In genomic region chr19:18123819-18124218, GRCh38 we compare ENCODE assay signal across 17 cellular contexts. TPM values are rescaled to one million over a fixed set of nuclear protein-coding genes. Genes with fewer than 3 reads are reported as not detected.
"Had no signal": no experiment of that assay in that cellular context is flagged by ENCODE, and none has a peak within 500 bp of the region (broad histone marks: within the 10 kb centered on the region; RNA-seq: fewer than 3 reads in every experiment).

No MANE protein-coding gene starts in this region.

- H3K27me3 ChIP-seq: adrenal gland, cardiac muscle cell, colonic mucosa, foreskin keratinocyte, suprapubic skin had no signal

- H3K27me3 Mint-ChIP-seq: activated CD4-positive, alpha-beta T cell treated with anti-CD3 and anti-CD28 coated beads, Interleukin-2, amount 10 ng/mL, durations not matched to agents 7 days and 5 days; type B pancreatic cell had no signal

- H3K4me3 Mint-ChIP-seq: activated CD4-positive, alpha-beta T cell treated with anti-CD3 and anti-CD28 coated beads, Interleukin-2, amount 10 ng/mL, durations not matched to agents 7 days and 5 days; natural killer cell; type B pancreatic cell had no signal

- H3K27ac ChIP-seq: cardiac muscle cell, colonic mucosa, foreskin keratinocyte, psoas muscle, suprapubic skin had no signal

- H3K4me1 ChIP-seq: colonic mucosa, psoas muscle had no signal

- H3K4me3 ChIP-seq: adrenal gland, cardiac muscle cell, colonic mucosa, psoas muscle, suprapubic skin had no signal

- DNase-seq: activated CD4-positive, alpha-beta T cell treated with anti-CD3 and anti-CD28 coated beads, Interleukin-2, amount 10 ng/mL, durations not matched to agents 7 days and 5 days; activated naive CD4-positive, alpha-beta T cell treated with anti-CD3 and anti-CD28 coated beads, Interleukin-2, amount 50 U/mL, for 16 hours; colonic mucosa; effector CD8-positive, alpha-beta T cell; foreskin keratinocyte; mesenchymal stem cell; natural killer cell; nucleus accumbens; psoas muscle; stimulated activated naive CD8-positive, alpha-beta T cell treated with anti-CD3 and anti-CD28 coated beads, Interleukin-15, Interleukin-2, amounts not matched to agents 100 U/mL and 50 U/mL, for 24 hours; SW 1271 had no signal

- H3K36me3 Mint-ChIP-seq: natural killer cell, type B pancreatic cell had no signal

- H3K9me3 ChIP-seq: adrenal gland, colonic mucosa, psoas muscle, suprapubic skin had no signal

- H3K27ac Mint-ChIP-seq: activated CD4-positive, alpha-beta T cell treated with anti-CD3 and anti-CD28 coated beads, Interleukin-2, amount 10 ng/mL, durations not matched to agents 7 days and 5 days; type B pancreatic cell had no signal

- H3K36me3 ChIP-seq: cardiac muscle cell had no signal

- ATAC-seq: foreskin keratinocyte; natural killer cell; sciatic nerve; stimulated activated naive CD8-positive, alpha-beta T cell treated with anti-CD3 and anti-CD28 coated beads, Interleukin-15, Interleukin-2, amounts not matched to agents 100 U/mL and 50 U/mL, for 24 hours had no signal

- H3K9me3 Mint-ChIP-seq: activated CD4-positive, alpha-beta T cell treated with anti-CD3 and anti-CD28 coated beads, Interleukin-2, amount 10 ng/mL, durations not matched to agents 7 days and 5 days; natural killer cell; type B pancreatic cell had no signal

RNA-seq across cellular contexts. Expression of gene IL12RB1, which starts 37.1 kb away (rescaled TPM):
- total RNA-seq: cardiac muscle cell, endothelial cell of umbilical vein had no signal
- polyA plus RNA-seq: cardiac muscle cell, endothelial cell of umbilical vein had no signal

RNA-seq across cellular contexts. Expression of gene IFI30, which starts 49.8 kb away (rescaled TPM):
- polyA plus RNA-seq: cardiac muscle cell had no signal
